Comparison of ENCODE assay signal across 1 cellular context in genomic region chrX:43002526-43003203, GRCh38.
TF ChIP-seq lines count a peak whose summit lies in the region.

No MANE protein-coding gene starts in this region.

TF ChIP-seq in HepG2, 621 proteins besides CTCF, POLR2A, EP300 and RAD21 (continued from another document):
- TF ChIP-seq MYPOP (CRISPR knock-in tag; IDR thresholded peaks at IDR 0.05): no peak
TF ChIP-seq in HepG2: peak in this region for 0.
